ENCODE assay signal across 21 cellular contexts in genomic region chr2:127384529-127384928, GRCh38. TPM values are rescaled to one million over a fixed set of nuclear protein-coding genes. Genes with fewer than 3 reads are reported as not detected.
DNase-seq lines count a peak whose midpoint lies in the region; ATAC-seq and TF ChIP-seq lines count a peak whose summit lies in the region.
"Had no signal": no experiment of that assay in that cellular context is flagged by ENCODE, and none has a peak within 500 bp of the region (broad histone marks: within the 10 kb centered on the region; RNA-seq: fewer than 3 reads in every experiment).

No MANE protein-coding gene starts in this region.

- peak overlapping the region; percentile 36 for H3K27ac Mint-ChIP-seq in activated naive CD4-positive, alpha-beta T cell treated with anti-CD3 and anti-CD28 coated beads for 36 hours
- no peak overlapping the region for H3K27ac Mint-ChIP-seq in activated naive CD4-positive, alpha-beta T cell treated with anti-CD3 and anti-CD28 coated beads, Interleukin-2, amount 50 U/mL, for 72 hours
- H3K27ac Mint-ChIP-seq in HFFc6 (peak overlapping the region; percentile 67), chondrocyte (ENCODE audit: unreplicated experiment) (peak overlapping the region; percentile 1)

- peak overlapping the region; percentile 100 for H3K27ac ChIP-seq in psoas muscle
- H3K27ac ChIP-seq: brain microvascular endothelial cell, colonic mucosa had no signal

- TF ChIP-seq CTCF in HFFc6 (IDR thresholded peaks at IDR 0.05) (no peak), chondrocyte (IDR thresholded peaks at IDR 0.05) (no peak), psoas muscle (IDR thresholded peaks at IDR 0.05) (no peak)

- H3K4me1 ChIP-seq in psoas muscle, result peaks cover 70% of the 10 kb centered on the region

- CTCF ChIA-PET in activated naive CD4-positive, alpha-beta T cell treated with anti-CD3 and anti-CD28 coated beads for 36 hours (lab: Charles Lee), result interaction anchor here (0.6 kb wide), 1 partner anchor 32 kb away, joined by 3 read pairs; no protein-coding TSS in a partner anchor

- H3K4me3 ChIP-seq in psoas muscle, result peak overlapping the region; percentile 100
- H3K4me3 ChIP-seq: colonic mucosa had no signal

- no peaks in the 10 kb centered on the region for H3K9me3 ChIP-seq in psoas muscle
- H3K9me3 ChIP-seq: colonic mucosa had no signal

- no peak for ATAC-seq in activated naive CD4-positive, alpha-beta T cell treated with anti-CD3 and anti-CD28 coated beads, Interleukin-2, amount 50 U/mL, for 72 hours
- ATAC-seq in psoas muscle (no peak), HG03520 (IDR thresholded peaks at IDR 0.05; ENCODE audit: unreplicated experiment) (no peak)

- intact Hi-C loops in activated naive CD4-positive, alpha-beta T cell treated with anti-CD3 and anti-CD28 coated beads for 36 hours (cut with micrococcal nuclease), result no loop called here
- intact Hi-C loops in psoas muscle (cut with DNase I), result no loop called here

- H3K4me3 Mint-ChIP-seq in activated naive CD4-positive, alpha-beta T cell treated with anti-CD3 and anti-CD28 coated beads for 36 hours, result no peak overlapping the region
- H3K4me3 Mint-ChIP-seq in HFFc6 (peak overlapping the region; percentile 61), chondrocyte (ENCODE audit: unreplicated experiment) (no peak overlapping the region)

- 82 to 89% (median 87%) methylated on average over 6 of the region's 6 CpGs for WGBS in psoas muscle, 3 donors

- peaks cover 76% of the 10 kb centered on the region for H3K4me1 Mint-ChIP-seq in activated naive CD4-positive, alpha-beta T cell treated with anti-CD3 and anti-CD28 coated beads for 36 hours (ENCODE audit: low read depth)
- H3K4me1 Mint-ChIP-seq in HFFc6 (ENCODE audit: low read depth) (peaks cover 73% of the 10 kb centered on the region), chondrocyte (ENCODE audit: low read depth) (peaks cover 74% of the 10 kb centered on the region)

- H3K36me3 Mint-ChIP-seq in activated naive CD4-positive, alpha-beta T cell treated with anti-CD3 and anti-CD28 coated beads for 36 hours (ENCODE audit: low read depth), result peaks cover 9% of the 10 kb centered on the region
- H3K36me3 Mint-ChIP-seq in activated naive CD4-positive, alpha-beta T cell treated with anti-CD3 and anti-CD28 coated beads, Interleukin-2, amount 50 U/mL, for 72 hours, result peaks cover 5 to 20% of the 10 kb centered on the region in 2 donors
- H3K36me3 Mint-ChIP-seq in HFFc6 (ENCODE audit: low read depth) (no peaks in the 10 kb centered on the region; the same call in 1 of the 2 replicates), chondrocyte (ENCODE audit: low read depth) (no peaks in the 10 kb centered on the region)

- no peaks in the 10 kb centered on the region for H3K27me3 ChIP-seq in psoas muscle (ENCODE audit: insufficient read depth in 3 of 3, low read length in 2 of 3)
- H3K27me3 ChIP-seq: brain microvascular endothelial cell, colonic mucosa had no signal

- no peak for DNase-seq in activated naive CD4-positive, alpha-beta T cell treated with anti-CD3 and anti-CD28 coated beads for 36 hours
- DNase-seq in activated naive CD4-positive, alpha-beta T cell treated with anti-CD3 and anti-CD28 coated beads, Interleukin-2, amount 50 U/mL, for 72 hours (ENCODE audit: low spot score in 2 of 2), result no peak
- DNase-seq in HFFc6 (no peak), chondrocyte (ENCODE audit: low spot score) (no peak), psoas muscle (no peak), NCI-H1417 (lab: John Stamatoyannopoulos, UW) (no peak), OCI-M2 (lab: John Stamatoyannopoulos, UW; ENCODE audit: unreplicated experiment) (no peak)
- DNase-seq: activated CD4-positive, alpha-beta T cell treated with anti-CD3 and anti-CD28 coated beads, Interleukin-2, amount 50 U/mL, for 48 hours; brain microvascular endothelial cell; colonic mucosa; DMS153; GDM1; NCI-H1694 treated with DMSO at 0.1 percent for 48 hours; NCI-H774; retina; stimulated activated CD8-positive, alpha-beta memory T cell treated with anti-CD3 and anti-CD28 coated beads, Interleukin-4, amount 100 ng/mL, for 48 hours; substantia nigra had no signal

- no peaks in the 10 kb centered on the region for H3K9me3 Mint-ChIP-seq in activated naive CD4-positive, alpha-beta T cell treated with anti-CD3 and anti-CD28 coated beads for 36 hours
- no peaks in the 10 kb centered on the region for H3K9me3 Mint-ChIP-seq in activated naive CD4-positive, alpha-beta T cell treated with anti-CD3 and anti-CD28 coated beads, Interleukin-2, amount 50 U/mL, for 72 hours
- no peaks in the 10 kb centered on the region for H3K9me3 Mint-ChIP-seq in HFFc6
- H3K9me3 Mint-ChIP-seq in chondrocyte (ENCODE audit: low read depth), result no peaks in the 10 kb centered on the region

- no peaks in the 10 kb centered on the region for H3K27me3 Mint-ChIP-seq in activated naive CD4-positive, alpha-beta T cell treated with anti-CD3 and anti-CD28 coated beads for 36 hours (ENCODE audit: low read depth)
- H3K27me3 Mint-ChIP-seq in HFFc6 (ENCODE audit: insufficient read depth), result peaks cover 2% of the 10 kb centered on the region
- no peaks in the 10 kb centered on the region for H3K27me3 Mint-ChIP-seq in chondrocyte (ENCODE audit: low read depth)

- H3K36me3 ChIP-seq in psoas muscle (ENCODE audit: insufficient read depth in 1 of 2, low read depth in 1 of 2), result no peaks in the 10 kb centered on the region
- H3K36me3 ChIP-seq: brain microvascular endothelial cell, colonic mucosa had no signal

RNA-seq across cellular contexts. Expression of gene MAP3K2, which starts 3.2 kb away (rescaled TPM):
- total RNA-seq in activated naive CD4-positive, alpha-beta T cell treated with anti-CD3 and anti-CD28 coated beads for 36 hours, result 10 to 100 TPM; 27.1 to 27.4 TPM
- total RNA-seq in activated naive CD4-positive, alpha-beta T cell treated with anti-CD3 and anti-CD28 coated beads, Interleukin-2, amount 50 U/mL, for 72 hours, result 10 to 100 TPM; 39.5 to 45.7 TPM
- 10 to 100 TPM; 38.5 to 44.2 (median 40.1) TPM for total RNA-seq in HFFc6 (2021; fragmentation: NEBNext Ultra II Directional; extraction: Animal tissue kit (Norgen Biotek cat#: 25700))
- 77.3 to 88.1 TPM (median 79.5 TPM) in 3 replicates for total RNA-seq in chondrocyte
- total RNA-seq in psoas muscle, result 10 to 100 TPM; 25.9 to 37.1 (median 30.9) TPM
- 10 to 100 TPM in 1 of 3 donors, 1 to 10 TPM in 2; 4.2 to 11.7 (median 7.2) TPM for polyA plus RNA-seq in psoas muscle

RNA-seq across cellular contexts. Expression of gene PROC, which starts 33.7 kb away (rescaled TPM):
- total RNA-seq in activated naive CD4-positive, alpha-beta T cell treated with anti-CD3 and anti-CD28 coated beads for 36 hours, result not detected
- not detected for total RNA-seq in activated naive CD4-positive, alpha-beta T cell treated with anti-CD3 and anti-CD28 coated beads, Interleukin-2, amount 50 U/mL, for 72 hours
- total RNA-seq in HFFc6 (2021; fragmentation: NEBNext Ultra II Directional; extraction: Animal tissue kit (Norgen Biotek cat#: 25700)), result not detected
- total RNA-seq in chondrocyte (2.6 to 5.3 TPM (median 2.7 TPM) in 3 replicates), psoas muscle (under 1 TPM in 1 of 4 donors, not detected in 3; 0.60 TPM)
- under 1 TPM in 1 of 3 donors, not detected in 2; 0.05 TPM for polyA plus RNA-seq in psoas muscle
- total RNA-seq: A673; mesenteric fat pad; T-helper 1 cell treated with Interleukin-12 subunit alpha and Interleukin-12 subunit beta and Interleukin-4 antibody, amounts not matched to agents 30 ng/mL and 1 ng/mL, for 36 hours had no signal

Comparison
In these comparisons a context has a peak if more than half of its experiments do, and no peak if none do; other contexts are left out.
1. H3K27ac Mint-ChIP-seq: peak in activated naive CD4-positive, alpha-beta T cell treated with anti-CD3 and anti-CD28 coated beads for 36 hours (single experiment), HFFc6 (single experiment) and chondrocyte (single experiment); none in activated naive CD4-positive, alpha-beta T cell treated with anti-CD3 and anti-CD28 coated beads, Interleukin-2, amount 50 U/mL, for 72 hours (0 of 2).